33 cellular contexts compared by ENCODE assay signal in genomic region chr22:26964642-26965041, GRCh38.
"Had no signal": no experiment of that assay in that cellular context is flagged by ENCODE, and none has a peak within 500 bp of the region (broad histone marks: within the 10 kb centered on the region; RNA-seq: fewer than 3 reads in every experiment).

No MANE protein-coding gene starts in this region.

- H3K27me3 ChIP-seq: adrenal gland, ascending aorta, brain microvascular endothelial cell, breast epithelium had no signal

- H3K4me1 ChIP-seq: adrenal gland, ascending aorta, breast epithelium had no signal

- H3K4me3 ChIP-seq: adrenal gland, ascending aorta, breast epithelium, cardiac muscle cell had no signal

- H3K36me3 ChIP-seq: adrenal gland, ascending aorta, brain microvascular endothelial cell, breast epithelium, cardiac muscle cell had no signal

- H3K27ac ChIP-seq: adrenal gland, ascending aorta, brain microvascular endothelial cell, breast epithelium, cardiac muscle cell had no signal

- DNase-seq: activated effector memory CD4-positive, alpha-beta T cell treated with anti-CD3 and anti-CD28 coated beads, Interleukin-2, amount 50 U/mL, for 16 hours; activated effector memory CD4-positive, alpha-beta T cell treated with Interleukin-2 at 50 U/mL for 16 hours; activated gamma-delta T cell; activated gamma-delta T cell treated with Interleukin-2 at 50 U/mL for 16 hours; activated naive CD4-positive, alpha-beta T cell; activated naive CD4-positive, alpha-beta T cell treated with anti-CD3 and anti-CD28 coated beads for 36 hours; activated naive CD4-positive, alpha-beta T cell treated with anti-CD3 and anti-CD28 coated beads, Interleukin-2, amount 10 ng/mL, durations not matched to agents 7 days and 5 days; activated naive CD4-positive, alpha-beta T cell treated with anti-CD3 and anti-CD28 coated beads, Interleukin-2, amount 50 U/mL, for 16 hours; activated naive CD4-positive, alpha-beta T cell treated with Interleukin-2 at 50 U/mL for 16 hours; activated naive CD8-positive, alpha-beta T cell treated with anti-CD3 and anti-CD28 coated beads for 36 hours; activated naive CD8-positive, alpha-beta T cell treated with anti-CD3 and anti-CD28 coated beads, Interleukin-2, amount 10 ng/mL, durations not matched to agents 7 days and 5 days; activated naive CD8-positive, alpha-beta T cell treated with anti-CD3 and anti-CD28 coated beads, Interleukin-2, amount 50 U/mL, for 24 hours; activated T-cell treated with anti-CD3 and anti-CD28 coated beads, Interleukin-2, amount 50 U/mL, for 1 hour; activated T-cell treated with anti-CD3 and anti-CD28 coated beads, Interleukin-2, amount 50 U/mL, for 24 hours; activated T-cell treated with anti-CD3 and anti-CD28 coated beads, Interleukin-2, amount 50 U/mL, for 4 hours; activated T-cell treated with anti-CD3 and anti-CD28 coated beads, Interleukin-2, amount 50 U/mL, for 48 hours; activated T-cell treated with anti-CD3 and anti-CD28 coated beads, Interleukin-2, amount 50 U/mL, for 72 hours; adrenal gland; amniotic stem cell; amygdala; anterior cingulate cortex; aorta; brain microvascular endothelial cell; caudate nucleus; central memory CD4-positive, alpha-beta T cell; cerebellar nuclear complex had no signal

- H3K9me3 ChIP-seq: adrenal gland, breast epithelium had no signal

- ATAC-seq: activated naive CD4-positive, alpha-beta T cell treated with anti-CD3 and anti-CD28 coated beads, Interleukin-2, amount 50 U/mL, for 72 hours; activated naive CD8-positive, alpha-beta T cell treated with anti-CD3 and anti-CD28 coated beads, Interleukin-2, amount 50 U/mL, for 24 hours; activated T-cell treated with anti-CD3 and anti-CD28 coated beads, Interleukin-2, amount 50 U/mL, for 4 hours; activated T-cell treated with anti-CD3 and anti-CD28 coated beads, Interleukin-2, amount 50 U/mL, for 72 hours; activated T-helper 17 cell treated with anti-CD3 and anti-CD28 coated beads, Interleukin-2, amount 50 U/mL, for 72 hours had no signal

- FAIRE-seq: astrocyte, bronchial epithelial cell had no signal
